ENCODE assay signal across 15 cellular contexts in the genomic region with DNA sequence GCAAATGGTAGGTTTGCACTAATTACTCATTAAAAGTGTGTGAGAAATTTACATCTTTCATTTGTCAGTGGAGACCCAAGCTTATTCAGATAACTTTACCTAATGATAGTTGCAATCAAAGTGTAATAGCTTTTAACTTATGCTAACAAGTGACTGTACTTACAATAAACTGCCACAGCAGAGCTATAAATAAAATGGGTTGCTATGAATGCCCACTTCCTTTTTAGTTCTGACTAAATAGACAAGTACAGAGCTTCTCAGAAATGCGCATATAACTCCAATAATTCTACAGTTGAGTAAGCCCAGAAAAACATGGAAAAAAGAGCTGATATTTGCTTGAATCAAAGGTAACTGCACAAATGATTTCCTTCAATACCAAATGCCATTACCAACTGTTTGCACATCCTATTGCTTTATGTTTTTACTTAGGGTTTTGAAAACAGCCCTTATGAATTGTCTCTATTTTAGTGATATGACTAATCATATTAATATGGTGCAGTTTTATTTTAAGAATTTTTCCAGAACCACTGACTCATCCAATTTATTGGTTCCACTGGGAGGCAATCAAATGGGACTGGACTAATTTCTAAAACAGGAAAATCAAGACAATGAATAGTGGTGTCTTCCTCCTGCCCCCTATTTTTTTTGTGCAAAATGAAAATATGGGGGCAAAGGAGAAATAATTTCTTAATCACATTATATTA.
A peak's percentile ranks its signal among the peaks of the same experiment; 100 is the strongest.
DNase-seq lines count a peak whose midpoint lies in the region; ATAC-seq and TF ChIP-seq lines count a peak whose summit lies in the region.
"Had no signal": no experiment of that assay in that cellular context is flagged by ENCODE, and none has a peak within 500 bp of the region (broad histone marks: within the 10 kb centered on the region; RNA-seq: fewer than 3 reads in every experiment).

No MANE protein-coding gene starts in this region.

- no peak overlapping the region for H4K5ac ChIP-seq in H9 (ENCODE audit: insufficient read length, low read depth, low read length)

- H2BK12ac ChIP-seq in H9 (ENCODE audit: insufficient read length, low read depth, low read length), result no peak overlapping the region

- peak overlapping the region; percentile 17; the same call in 1 of the 2 replicates for H3K4me2 ChIP-seq in OCI-LY3 (ENCODE audit: low read length)
- no peak overlapping the region for H3K4me2 ChIP-seq in H9 (ENCODE audit: insufficient read depth, insufficient read length, low read length)

- H2BK5ac ChIP-seq in H9 (ENCODE audit: insufficient read length, low read length), result no peak overlapping the region

- no peak overlapping the region for H3K4me3 ChIP-seq in OCI-LY3 (ENCODE audit: low read length)
- no peak overlapping the region for H3K4me3 ChIP-seq in fibroblast of mammary gland (ENCODE audit: control insufficient read depth, low read depth, low read length)
- H3K4me3 ChIP-seq in aorta (ENCODE audit: low read length in 2 of 2), result no peak overlapping the region
- no peak overlapping the region for H3K4me3 ChIP-seq in spleen
- H3K4me3 ChIP-seq: ovary had no signal

- H3T11ph ChIP-seq in H9 (ENCODE audit: low read length), result no peak overlapping the region

- H3K23ac ChIP-seq in H9 (ENCODE audit: insufficient read length, low read depth, low read length), result no peak overlapping the region

- peaks cover 2% of the 10 kb centered on the region for H3K27me3 Mint-ChIP-seq in activated naive CD8-positive, alpha-beta T cell treated with anti-CD3 and anti-CD28 coated beads, Interleukin-2, amount 10 ng/mL, durations not matched to agents 7 days and 5 days
- H3K27me3 Mint-ChIP-seq in activated naive CD8-positive, alpha-beta T cell treated with anti-CD3 and anti-CD28 coated beads for 36 hours, result no peaks in the 10 kb centered on the region
- H3K27me3 Mint-ChIP-seq in glutamatergic neuron (ENCODE audit: unreplicated experiment), result no peaks in the 10 kb centered on the region
- no peaks in the 10 kb centered on the region; the same call in 1 of the 2 replicates for H3K27me3 Mint-ChIP-seq in H9 (ENCODE audit: low read depth)

- H3K14ac ChIP-seq in H9 (ENCODE audit: insufficient read depth, low read length), result no peak overlapping the region

- no peak overlapping the region for H2AK5ac ChIP-seq in H9 (ENCODE audit: insufficient read length, low read length)

- H3K27ac Mint-ChIP-seq in activated naive CD8-positive, alpha-beta T cell treated with anti-CD3 and anti-CD28 coated beads, Interleukin-2, amount 10 ng/mL, durations not matched to agents 7 days and 5 days, result peak overlapping the region; percentile 79
- no peak overlapping the region for H3K27ac Mint-ChIP-seq in activated naive CD8-positive, alpha-beta T cell treated with anti-CD3 and anti-CD28 coated beads for 36 hours
- H3K27ac Mint-ChIP-seq in glutamatergic neuron (ENCODE audit: unreplicated experiment) (no peak overlapping the region), H9 (no peak overlapping the region)
- H3K27ac Mint-ChIP-seq: type B pancreatic cell had no signal

- H3K4me3 Mint-ChIP-seq in activated naive CD8-positive, alpha-beta T cell treated with anti-CD3 and anti-CD28 coated beads, Interleukin-2, amount 10 ng/mL, durations not matched to agents 7 days and 5 days, result peak overlapping the region; percentile 42
- H3K4me3 Mint-ChIP-seq in activated naive CD8-positive, alpha-beta T cell treated with anti-CD3 and anti-CD28 coated beads for 36 hours, result no peak overlapping the region
- H3K4me3 Mint-ChIP-seq in glutamatergic neuron (ENCODE audit: unreplicated experiment), result no peak overlapping the region
- no peak overlapping the region for H3K4me3 Mint-ChIP-seq in H9
- H3K4me3 Mint-ChIP-seq: type B pancreatic cell had no signal

- H2AFZ ChIP-seq in OCI-LY3 (ENCODE audit: low read depth, low read length), result no peak overlapping the region
- H2AFZ ChIP-seq in H9 (ENCODE audit: low read length), result no peak overlapping the region

- no peak overlapping the region for H3K9ac ChIP-seq in OCI-LY3 (ENCODE audit: low read length)
- no peak overlapping the region for H3K9ac ChIP-seq in H9 (ENCODE audit: extremely low read depth, insufficient read length, low read length)

- H3K23me2 ChIP-seq in H9 (ENCODE audit: insufficient read length, low read depth, low read length, poor library complexity, severe bottlenecking), result peaks cover 2% of the 10 kb centered on the region

- TF ChIP-seq POLR2A in spleen (IDR thresholded peaks at IDR 0.05), result no peak

- H3K27ac ChIP-seq in OCI-LY3 (ENCODE audit: low read length) (no peak overlapping the region), aorta (ENCODE audit: low read depth in 1 of 2, low read length in 2 of 2) (no peak overlapping the region), H9 (ENCODE audit: insufficient read length, low read depth, low read length) (no peak overlapping the region), spleen (no peak overlapping the region)
- H3K27ac ChIP-seq: ovary had no signal

- WGBS in aorta, 2 donors, result 0 to 8% methylated on average over 1 of the region's 1 CpG
- no CpG with 5 or more reads among the region's 1 CpG for WGBS in H9 (ENCODE audit: extremely low coverage, insufficient read length, low lambda C conversion rate)
- 34 to 53% (median 40%) methylated on average over 1 of the region's 1 CpG for WGBS in spleen, 5 donors

- peaks cover 4% of the 10 kb centered on the region for H3K9me3 Mint-ChIP-seq in activated naive CD8-positive, alpha-beta T cell treated with anti-CD3 and anti-CD28 coated beads, Interleukin-2, amount 10 ng/mL, durations not matched to agents 7 days and 5 days
- H3K9me3 Mint-ChIP-seq in activated naive CD8-positive, alpha-beta T cell treated with anti-CD3 and anti-CD28 coated beads for 36 hours, result no peaks in the 10 kb centered on the region
- peaks cover 2% of the 10 kb centered on the region for H3K9me3 Mint-ChIP-seq in glutamatergic neuron (ENCODE audit: unreplicated experiment)
- H3K9me3 Mint-ChIP-seq in H9, result no peaks in the 10 kb centered on the region
- H3K9me3 Mint-ChIP-seq: type B pancreatic cell had no signal

- H2BK20ac ChIP-seq in H9 (ENCODE audit: low read depth, low read length, poor library complexity, severe bottlenecking), result no peak overlapping the region

- no peaks in the 10 kb centered on the region for H4K20me1 ChIP-seq in OCI-LY3 (ENCODE audit: insufficient read depth, low read length)
- H4K20me1 ChIP-seq in H9 (ENCODE audit: control insufficient read depth, insufficient read depth, insufficient read length), result no peaks in the 10 kb centered on the region

- H3K18ac ChIP-seq in H9 (ENCODE audit: insufficient read length, low read depth, low read length), result no peak overlapping the region

- intact Hi-C loops in aorta (cut with DNase I), result loop anchor here (5.0 to 10.0 kb wide), 3 partner anchors 67 to 170 kb away; partner anchors contain the start of gene PPP2R2B (in 1 of the 2)
- intact Hi-C loops in spleen (cut with DNase I; ENCODE audit: low total_unique reads), result no loop called here

- no peaks in the 10 kb centered on the region for H3K27me3 ChIP-seq in OCI-LY3 (ENCODE audit: low read depth, low read length)
- H3K27me3 ChIP-seq in aorta (ENCODE audit: control insufficient read depth in 1 of 2, insufficient read depth in 2 of 2, low read length in 1 of 2), result no peaks in the 10 kb centered on the region
- H3K27me3 ChIP-seq in H9 (ENCODE audit: insufficient read depth, low read length), result no peaks in the 10 kb centered on the region
- no peaks in the 10 kb centered on the region for H3K27me3 ChIP-seq in spleen (replicated peaks in 1 of 7)
- H3K27me3 ChIP-seq: ovary had no signal

- no peak overlapping the region for H4K8ac ChIP-seq in H9 (replicated peaks; ENCODE audit: insufficient read length, low read depth, low read length)

- no peaks in the 10 kb centered on the region for H3K9me3 ChIP-seq in OCI-LY3 (ENCODE audit: insufficient read depth, low read length)
- H3K9me3 ChIP-seq in aorta (ENCODE audit: control insufficient read depth, low read length), result no peaks in the 10 kb centered on the region
- no peaks in the 10 kb centered on the region for H3K9me3 ChIP-seq in H9 (ENCODE audit: control insufficient read depth, low read depth, low read length)
- no peaks in the 10 kb centered on the region for H3K9me3 ChIP-seq in spleen
- H3K9me3 ChIP-seq: ovary had no signal

- no peak overlapping the region for H2BK120ac ChIP-seq in H9 (ENCODE audit: low read depth, low read length, poor library complexity, severe bottlenecking)

- no peak overlapping the region for H2BK15ac ChIP-seq in H9 (ENCODE audit: low read depth, low read length)

- POLR2A ChIA-PET in activated naive CD8-positive, alpha-beta T cell treated with anti-CD3 and anti-CD28 coated beads, Interleukin-2, amount 10 ng/mL, durations not matched to agents 7 days and 5 days (lab: Charles Lee), result interaction anchor here (1.1 kb wide), 1 partner anchor 42 kb away, joined by 5 read pairs; no protein-coding TSS in a partner anchor

- H3K4ac ChIP-seq in H9 (ENCODE audit: low read depth, low read length), result no peak overlapping the region

- peaks cover 8% of the 10 kb centered on the region for H3K36me3 Mint-ChIP-seq in activated naive CD8-positive, alpha-beta T cell treated with anti-CD3 and anti-CD28 coated beads, Interleukin-2, amount 10 ng/mL, durations not matched to agents 7 days and 5 days
- no peaks in the 10 kb centered on the region for H3K36me3 Mint-ChIP-seq in activated naive CD8-positive, alpha-beta T cell treated with anti-CD3 and anti-CD28 coated beads for 36 hours
- H3K36me3 Mint-ChIP-seq in glutamatergic neuron (ENCODE audit: unreplicated experiment) (no peaks in the 10 kb centered on the region), H9 (ENCODE audit: insufficient read depth in 1 of 3, low read depth in 3 of 3) (no peaks in the 10 kb centered on the region)
- H3K36me3 Mint-ChIP-seq: type B pancreatic cell had no signal

- peaks cover 8% of the 10 kb centered on the region for H3K4me1 ChIP-seq in OCI-LY3 (ENCODE audit: low read length)
- peaks cover 11 to 20% of the 10 kb centered on the region in 2 donors for H3K4me1 ChIP-seq in aorta (ENCODE audit: control insufficient read depth in 1 of 2, insufficient read depth in 2 of 2, low read length in 2 of 2)
- H3K4me1 ChIP-seq in H9 (ENCODE audit: insufficient read depth, low read length), result peaks cover 21% of the 10 kb centered on the region
- H3K4me1 ChIP-seq in spleen, result peaks cover 0 to 17% (median 0%) of the 10 kb centered on the region in 6 donors

- ATAC-seq in activated naive CD8-positive, alpha-beta T cell treated with anti-CD3 and anti-CD28 coated beads, Interleukin-2, amount 10 ng/mL, durations not matched to agents 7 days and 5 days (ENCODE audit: low read depth), result peak; percentile 91
- peak; percentile 58 for ATAC-seq in aorta (ENCODE audit: low FRiP score)

- H4K91ac ChIP-seq in H9 (ENCODE audit: insufficient read length, low read depth, low read length), result no peak overlapping the region

- no peak for DNase-seq in activated naive CD8-positive, alpha-beta T cell treated with anti-CD3 and anti-CD28 coated beads, Interleukin-2, amount 10 ng/mL, durations not matched to agents 7 days and 5 days
- DNase-seq in activated naive CD8-positive, alpha-beta T cell treated with anti-CD3 and anti-CD28 coated beads for 36 hours, result no peak
- DNase-seq in fibroblast of mammary gland (ENCODE audit: low read depth), result peak; percentile 11
- no peak for DNase-seq in aorta
- DNase-seq in glutamatergic neuron, result no peak
- DNase-seq in H9, result no peak
- no peak for DNase-seq in spleen
- DNase-seq: activated CD4-positive, CD25-positive, alpha-beta regulatory T cell; activated T-cell treated with anti-CD3 and anti-CD28 coated beads, Interleukin-2, amount 50 U/mL, for 48 hours; Karpas-422; NCI-H2029 treated with DMSO at 0.1 percent for 48 hours; ovary; stimulated activated CD4-positive, alpha-beta T cell treated with anti-CD3 and anti-CD28 coated beads, Interleukin-12 subunit alpha, Interleukin-12 subunit beta, amount 100 ng/mL, for 4 hours had no signal

- no peaks in the 10 kb centered on the region for H3K79me1 ChIP-seq in H9 (ENCODE audit: insufficient read depth, low read depth, low read length, poor library complexity, severe bottlenecking)

- peaks cover 17% of the 10 kb centered on the region for H3K4me1 Mint-ChIP-seq in activated naive CD8-positive, alpha-beta T cell treated with anti-CD3 and anti-CD28 coated beads, Interleukin-2, amount 10 ng/mL, durations not matched to agents 7 days and 5 days
- H3K4me1 Mint-ChIP-seq in activated naive CD8-positive, alpha-beta T cell treated with anti-CD3 and anti-CD28 coated beads for 36 hours, result peaks cover 8% of the 10 kb centered on the region
- H3K4me1 Mint-ChIP-seq in glutamatergic neuron (ENCODE audit: low read depth, unreplicated experiment) (peaks cover 16% of the 10 kb centered on the region), H9 (peaks cover 73 to 74% of the 10 kb centered on the region in 2 experiments)

- H3K36me3 ChIP-seq in OCI-LY3 (replicated peaks; ENCODE audit: low read depth, low read length) (no peaks in the 10 kb centered on the region), aorta (ENCODE audit: control insufficient read depth in 1 of 2, insufficient read depth in 2 of 2, low read length in 1 of 2) (no peaks in the 10 kb centered on the region), spleen (no peaks in the 10 kb centered on the region)
- H3K36me3 ChIP-seq: ovary had no signal

- no peak overlapping the region for H3K56ac ChIP-seq in H9 (ENCODE audit: insufficient read length, low read depth, low read length)

- H3K79me2 ChIP-seq in OCI-LY3 (ENCODE audit: low read length) (no peaks in the 10 kb centered on the region), H9 (ENCODE audit: insufficient read depth, low read length) (no peaks in the 10 kb centered on the region)

- no peak for TF ChIP-seq CTCF in OCI-LY3 (IDR thresholded peaks at IDR 0.05; ENCODE audit: low read depth, low read length)
- no peak for TF ChIP-seq CTCF in fibroblast of mammary gland (conservative IDR thresholded peaks at IDR 0.05; ENCODE audit: control insufficient read depth, insufficient read depth, low read depth, low read length)
- no peak for TF ChIP-seq CTCF in glutamatergic neuron (IDR thresholded peaks at IDR 0.05; ENCODE audit: partially characterized antibody, unreplicated experiment)
- TF ChIP-seq CTCF in H9 (conservative IDR thresholded peaks at IDR 0.05), result no peak
- no peak for TF ChIP-seq CTCF in spleen (IDR thresholded peaks at IDR 0.05 in 8 of 11, conservative IDR thresholded peaks at IDR 0.05 in 3 of 11)
